Comparison of ENCODE assay signal across 35 cellular contexts in the genomic region with DNA sequence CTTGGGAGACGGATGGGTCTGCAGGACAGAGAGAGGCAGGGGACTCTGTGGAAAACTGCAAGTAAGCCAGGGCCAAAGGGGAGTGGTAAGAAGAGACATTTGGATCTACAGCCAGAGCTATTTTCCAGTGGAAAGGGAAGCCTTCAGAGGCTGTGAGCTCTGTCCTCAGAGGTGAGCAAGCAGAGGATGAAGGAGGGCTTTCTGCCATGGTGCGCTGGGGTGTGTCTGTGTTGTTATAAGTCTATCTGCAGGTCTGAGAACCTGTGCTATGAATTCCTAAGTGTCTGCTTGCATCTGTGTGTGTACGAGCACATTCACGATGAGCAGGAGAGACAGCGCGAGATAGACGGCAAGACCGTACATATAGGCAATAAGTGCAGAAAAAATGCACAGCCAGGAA. TPM values are rescaled to one million over a fixed set of nuclear protein-coding genes. Genes with fewer than 3 reads are reported as not detected.
A peak's percentile ranks its signal among the peaks of the same experiment; 100 is the strongest.
DNase-seq lines count a peak whose midpoint lies in the region; ATAC-seq and TF ChIP-seq lines count a peak whose summit lies in the region.
"Had no signal": no experiment of that assay in that cellular context is flagged by ENCODE, and none has a peak within 500 bp of the region (broad histone marks: within the 10 kb centered on the region; RNA-seq: fewer than 3 reads in every experiment).

No MANE protein-coding gene starts in this region.

- BruUV-seq in PC-3 (replicated peaks; lab: Mats Ljungman, UMichigan), result no TSS peak

- no peak overlapping the region for H2BK5ac ChIP-seq in neuronal stem cell (ENCODE audit: low read length)

- H3K23ac ChIP-seq in neuronal stem cell (ENCODE audit: low read depth, low read length, poor library complexity), result no peak overlapping the region

- H3K14ac ChIP-seq in neuronal stem cell (ENCODE audit: low read length), result no peak overlapping the region

- no peak overlapping the region for H3K4ac ChIP-seq in neuronal stem cell (ENCODE audit: low read length)

- H3K4me2 ChIP-seq in PC-3 (ENCODE audit: low read length) (peak overlapping the region; percentile 71), neuronal stem cell (ENCODE audit: insufficient read depth, low read length, poor library complexity, severe bottlenecking) (no peak overlapping the region)

- H3K27ac ChIP-seq in C4-2B, result peak overlapping the region; percentile 51
- no peak overlapping the region for H3K27ac ChIP-seq in PC-3 (ENCODE audit: low read length)
- H3K27ac ChIP-seq in neuronal stem cell (replicated peaks; ENCODE audit: low read length), result no peak overlapping the region
- no peak overlapping the region for H3K27ac ChIP-seq in uterus
- H3K27ac ChIP-seq: adrenal gland, dorsolateral prefrontal cortex, gastroesophageal sphincter, right lobe of liver had no signal

- H2BK15ac ChIP-seq in neuronal stem cell (ENCODE audit: low read length), result no peak overlapping the region

- DNase-seq in PC-3 (no peak), neuronal stem cell (ENCODE audit: low spot score) (no peak), pons (ENCODE audit: low spot score) (no peak), GM19240 (ENCODE audit: insufficient read length, low spot score) (no peak), uterus (no peak), T-helper 2 cell (no peak)
- DNase-seq: activated B cell treated with CpG ODN at 0.5 μM for 24 hours; activated CD4-positive, alpha-beta T cell treated with anti-CD3 and anti-CD28 coated beads, Interleukin-2, amount 50 U/mL, for 48 hours; activated CD8-positive, alpha-beta memory T cell treated with anti-CD3 and anti-CD28 coated beads, Interleukin-2, amount 50 U/mL, for 4 hours; activated naive CD4-positive, alpha-beta T cell treated with anti-CD3 and anti-CD28 coated beads for 36 hours; adrenal gland; cerebellar nuclear complex; GDM1; hippocampal formation; KG1; SHP77; stimulated activated CD4-positive, alpha-beta T cell treated with anti-CD3 and anti-CD28 coated beads, Interleukin-4, amount 100 ng/mL, for 24 hours; T-helper 9 cell had no signal

- no peak for ATAC-seq in PC-3
- ATAC-seq: gastroesophageal sphincter; stimulated activated effector memory CD8-positive, alpha-beta T cell treated with anti-CD3 and anti-CD28 coated beads, Interleukin-12 subunit alpha, Interleukin-12 subunit beta, amount 100 ng/mL, for 72 hours had no signal

- no peak overlapping the region for H2BK12ac ChIP-seq in neuronal stem cell (ENCODE audit: low read length)

- H4K8ac ChIP-seq in neuronal stem cell (ENCODE audit: low read depth, low read length), result no peak overlapping the region

- no peaks in the 10 kb centered on the region for H3K36me3 ChIP-seq in PC-3 (ENCODE audit: low read depth, low read length)
- no peaks in the 10 kb centered on the region for H3K36me3 ChIP-seq in iPS-15b (ENCODE audit: control insufficient read depth, insufficient read depth, low read length)
- H3K36me3 ChIP-seq in neuronal stem cell (replicated peaks in 1 of 2; ENCODE audit: control insufficient read depth in 2 of 2, insufficient read depth in 2 of 2, low read length in 2 of 2), result no peaks in the 10 kb centered on the region
- H3K36me3 ChIP-seq in uterus, result no peaks in the 10 kb centered on the region
- H3K36me3 ChIP-seq: adrenal gland, gastroesophageal sphincter, right lobe of liver had no signal

- H3K79me2 ChIP-seq in PC-3 (ENCODE audit: low read length), result no peaks in the 10 kb centered on the region

- H3K4me3 ChIP-seq in PC-3 (ENCODE audit: low read length), result peak overlapping the region; percentile 41
- H3K4me3 ChIP-seq in iPS-15b (ENCODE audit: low read depth, low read length), result peak overlapping the region; percentile 36
- no peak overlapping the region for H3K4me3 ChIP-seq in neuronal stem cell (ENCODE audit: low read length in 2 of 2)
- no peak overlapping the region for H3K4me3 ChIP-seq in uterus
- H3K4me3 ChIP-seq: adrenal gland, body of pancreas, dorsolateral prefrontal cortex, gastroesophageal sphincter, lung, right lobe of liver had no signal

- no peaks in the 10 kb centered on the region for H3K9me2 ChIP-seq in PC-3 (replicated peaks; ENCODE audit: low read length)

- H3K9me3 ChIP-seq in PC-3 (ENCODE audit: low read length) (no peaks in the 10 kb centered on the region), iPS-15b (ENCODE audit: control insufficient read depth, insufficient read depth, low read length) (no peaks in the 10 kb centered on the region), neuronal stem cell (replicated peaks in 1 of 2; ENCODE audit: control insufficient read depth in 2 of 2, insufficient read depth in 1 of 2, low read depth in 1 of 2, low read length in 2 of 2) (no peaks in the 10 kb centered on the region), uterus (no peaks in the 10 kb centered on the region)
- H3K9me3 ChIP-seq: adrenal gland, body of pancreas, gastroesophageal sphincter, right lobe of liver had no signal

- TF ChIP-seq POLR2A in uterus (IDR thresholded peaks at IDR 0.05), result no peak

- CTCF ChIA-PET in PC-3 (lab: Charles Lee), result no interaction called here

- H3K9ac ChIP-seq in PC-3 (ENCODE audit: low read length) (no peak overlapping the region), iPS-15b (ENCODE audit: low read depth, low read length) (no peak overlapping the region), neuronal stem cell (ENCODE audit: low read depth, low read length, poor library complexity) (no peak overlapping the region)

- no peaks in the 10 kb centered on the region for H3K27me3 ChIP-seq in PC-3 (ENCODE audit: low read length)
- peaks cover 76% of the 10 kb centered on the region for H3K27me3 ChIP-seq in iPS-15b (ENCODE audit: control insufficient read depth, insufficient read depth, low read length)
- H3K27me3 ChIP-seq in neuronal stem cell (ENCODE audit: control insufficient read depth in 3 of 3, insufficient read depth in 3 of 3, low read depth in 1 of 3, low read length in 3 of 3), result peaks cover 0 to 90% (median 9%) of the 10 kb centered on the region in 3 experiments
- no peaks in the 10 kb centered on the region for H3K27me3 ChIP-seq in uterus
- H3K27me3 ChIP-seq: adrenal gland, body of pancreas, right lobe of liver had no signal

- POLR2A ChIA-PET in PC-3 (lab: Charles Lee; ENCODE audit: unreplicated experiment), result interaction anchor here (0.6 kb wide), 1 partner anchor 1653 kb away, joined by 3 read pairs; no protein-coding TSS in a partner anchor

- peak overlapping the region; percentile 6 for H3K18ac ChIP-seq in neuronal stem cell (ENCODE audit: low read length)

- H3F3A ChIP-seq in PC-3 (ENCODE audit: low read length, unreplicated experiment), result no peaks in the 10 kb centered on the region

- H2AFZ ChIP-seq in PC-3 (ENCODE audit: low read length) (peak overlapping the region; percentile 22), neuronal stem cell (ENCODE audit: low read length) (no peak overlapping the region)

- H3K4me1 ChIP-seq in PC-3 (ENCODE audit: insufficient read depth, low read length), result peaks cover 47% of the 10 kb centered on the region
- H3K4me1 ChIP-seq in iPS-15b (ENCODE audit: control insufficient read depth, insufficient read depth, low read length), result peaks cover 32% of the 10 kb centered on the region
- peaks cover 8 to 40% of the 10 kb centered on the region in 2 donors for H3K4me1 ChIP-seq in neuronal stem cell (ENCODE audit: control insufficient read depth in 2 of 2, insufficient read depth in 1 of 2, low read depth in 1 of 2, low read length in 2 of 2)
- no peaks in the 10 kb centered on the region for H3K4me1 ChIP-seq in uterus
- H3K4me1 ChIP-seq: adrenal gland, gastroesophageal sphincter, right lobe of liver had no signal

- TF ChIP-seq CTCF in C4-2B (conservative IDR thresholded peaks at IDR 0.05) (no peak), PC-3 (conservative IDR thresholded peaks at IDR 0.05; ENCODE audit: low read depth, low read length) (no peak), uterus (IDR thresholded peaks at IDR 0.05) (no peak)

- H4K91ac ChIP-seq in neuronal stem cell (ENCODE audit: low read depth, low read length, poor library complexity), result no peak overlapping the region

- intact Hi-C loops in PC-3 (cut with micrococcal nuclease) (no loop called here), uterus (cut with DNase I; ENCODE audit: low total_unique reads) (no loop called here)

- WGBS in neuronal stem cell (ENCODE audit: extremely low coverage in 2 of 2, insufficient read length in 2 of 2, insufficient replicate concordance in 1 of 2), 2 donors, result no CpG with 5 or more reads among the region's 8 CpGs

- H2BK120ac ChIP-seq in neuronal stem cell (ENCODE audit: low read depth, low read length), result no peak overlapping the region

- H3K79me1 ChIP-seq in neuronal stem cell (ENCODE audit: low read depth, low read length), result no peaks in the 10 kb centered on the region

- no peak overlapping the region for H2AK5ac ChIP-seq in neuronal stem cell (ENCODE audit: low read depth, low read length)

- no peaks in the 10 kb centered on the region for H4K20me1 ChIP-seq in PC-3 (ENCODE audit: low read length)

RNA-seq across cellular contexts. Expression of a gene that starts 26.9 kb away (rescaled TPM):
- 1.7 and 2.4 TPM in 2 replicates for total RNA-seq in PC-3 (2014; rRNA removed)
- polyA plus RNA-seq in neuronal stem cell (2013, experiment 1 of 2), result 0.15 TPM
- 0.18 TPM for polyA plus RNA-seq in neuronal stem cell (2013, experiment 2 of 2)
- total RNA-seq in uterus, result under 1 TPM in 1 of 4 donors, not detected in 3; 0.07 TPM
- total RNA-seq: activated B cell treated with CpG ODN at 0.5 μM for 24 hours; activated naive CD4-positive, alpha-beta T cell treated with anti-CD3 and anti-CD28 coated beads for 36 hours; activated T-helper 1 cell treated with anti-CD3 and anti-CD28 coated beads, Interleukin-12 subunit alpha, Interleukin-12 subunit beta, Interleukin-2, Interleukin-4 antibody, amounts not matched to agents 30 ng/mL and 10 ng/mL and 1 ng/mL, durations not matched to agents 14 hours and 24 hours and 36 hours; body of pancreas; dorsolateral prefrontal cortex; endothelial cell of umbilical vein; fibroblast of lung; gastroesophageal sphincter; kidney; posterior vena cava; right lobe of liver had no signal
- polyA plus RNA-seq: BJ, endothelial cell of umbilical vein, fibroblast of lung had no signal

RNA-seq across cellular contexts. Expression of a gene that starts 34.9 kb away (rescaled TPM):
- not detected in 2 replicates for total RNA-seq in PC-3 (2014; rRNA removed)
- not detected for polyA plus RNA-seq in neuronal stem cell (2013, experiment 1 of 2)
- polyA plus RNA-seq in neuronal stem cell (2013, experiment 2 of 2), result not detected
- total RNA-seq in uterus, result not detected
- total RNA-seq: activated B cell treated with CpG ODN at 0.5 μM for 24 hours; activated naive CD4-positive, alpha-beta T cell treated with anti-CD3 and anti-CD28 coated beads for 36 hours; activated T-helper 1 cell treated with anti-CD3 and anti-CD28 coated beads, Interleukin-12 subunit alpha, Interleukin-12 subunit beta, Interleukin-2, Interleukin-4 antibody, amounts not matched to agents 30 ng/mL and 10 ng/mL and 1 ng/mL, durations not matched to agents 14 hours and 24 hours and 36 hours; adrenal gland; body of pancreas; endothelial cell of umbilical vein; fibroblast of lung; gastroesophageal sphincter; H7; HT-29; kidney; posterior vena cava; right lobe of liver had no signal
- polyA plus RNA-seq: BJ, endothelial cell of umbilical vein, fibroblast of lung, neural cell had no signal

Comparison
In these comparisons a context has a peak if more than half of its experiments do, and no peak if none do; other contexts are left out.
1. H3K4me3 ChIP-seq: peak in PC-3 (single experiment) and iPS-15b (single experiment); none in neuronal stem cell (0 of 2) and uterus (0 of 2).